Comparison of ENCODE assay signal across 28 cellular contexts in genomic region chr1:91151702-91152101, GRCh38.
"Had no signal": no experiment of that assay in that cellular context is flagged by ENCODE, and none has a peak within 500 bp of the region (broad histone marks: within the 10 kb centered on the region; RNA-seq: fewer than 3 reads in every experiment).

No MANE protein-coding gene starts in this region.

- H3K27ac ChIP-seq: ascending aorta, breast epithelium, cardiac muscle cell, colonic mucosa, epithelial cell of prostate, VCaP had no signal

- DNase-seq: activated CD4-positive, alpha-beta memory T cell treated with anti-CD3 and anti-CD28 coated beads, Interleukin-2, amount 10 ng/mL, durations not matched to agents 7 days and 5 days; activated CD4-positive, alpha-beta T cell treated with anti-CD3 and anti-CD28 coated beads for 1 hour; activated CD4-positive, alpha-beta T cell treated with anti-CD3 and anti-CD28 coated beads for 4 hours; activated CD4-positive, alpha-beta T cell treated with anti-CD3 and anti-CD28 coated beads, Interleukin-2, amount 10 ng/mL, durations not matched to agents 7 days and 5 days; activated CD4-positive, alpha-beta T cell treated with anti-CD3 and anti-CD28 coated beads, Interleukin-2, amount 50 U/mL, for 4 hours; activated CD8-positive, alpha-beta memory T cell treated with anti-CD3 and anti-CD28 coated beads, Interleukin-2, amount 50 U/mL, for 48 hours; activated gamma-delta T cell; activated naive CD4-positive, alpha-beta T cell; activated naive CD4-positive, alpha-beta T cell treated with anti-CD3 and anti-CD28 coated beads, Interleukin-2, amount 10 ng/mL, durations not matched to agents 7 days and 5 days; activated naive CD8-positive, alpha-beta T cell treated with anti-CD3 and anti-CD28 coated beads, Interleukin-2, amount 10 ng/mL, durations not matched to agents 7 days and 5 days; activated T-cell treated with anti-CD3 and anti-CD28 coated beads for 4 hours; activated T-cell treated with anti-CD3 and anti-CD28 coated beads, Interleukin-2, amount 50 U/mL, for 24 hours; activated T-cell treated with anti-CD3 and anti-CD28 coated beads, Interleukin-2, amount 50 U/mL, for 72 hours; central memory CD4-positive, alpha-beta T cell; cerebellar nuclear complex; colonic mucosa; effector CD8-positive, alpha-beta T cell; foreskin fibroblast; head of caudate nucleus; T-helper 17 cell; T1000 had no signal

- H3K4me3 ChIP-seq: ascending aorta, breast epithelium, cardiac muscle cell, colonic mucosa had no signal

- H3K4me1 ChIP-seq: ascending aorta, breast epithelium, colonic mucosa had no signal

- H3K36me3 ChIP-seq: ascending aorta, breast epithelium, cardiac muscle cell, colonic mucosa had no signal

- H3K9me3 ChIP-seq: ascending aorta, breast epithelium, colonic mucosa had no signal

- ATAC-seq: activated naive CD4-positive, alpha-beta T cell treated with anti-CD3 and anti-CD28 coated beads, Interleukin-2, amount 50 U/mL, for 72 hours; activated T-cell treated with anti-CD3 and anti-CD28 coated beads, Interleukin-2, amount 50 U/mL, for 72 hours; T-helper 17 cell; WTC11 had no signal

- H3K27me3 ChIP-seq: ascending aorta, breast epithelium, cardiac muscle cell, colonic mucosa had no signal
